1 cellular context compared by ENCODE assay signal in the genomic region with DNA sequence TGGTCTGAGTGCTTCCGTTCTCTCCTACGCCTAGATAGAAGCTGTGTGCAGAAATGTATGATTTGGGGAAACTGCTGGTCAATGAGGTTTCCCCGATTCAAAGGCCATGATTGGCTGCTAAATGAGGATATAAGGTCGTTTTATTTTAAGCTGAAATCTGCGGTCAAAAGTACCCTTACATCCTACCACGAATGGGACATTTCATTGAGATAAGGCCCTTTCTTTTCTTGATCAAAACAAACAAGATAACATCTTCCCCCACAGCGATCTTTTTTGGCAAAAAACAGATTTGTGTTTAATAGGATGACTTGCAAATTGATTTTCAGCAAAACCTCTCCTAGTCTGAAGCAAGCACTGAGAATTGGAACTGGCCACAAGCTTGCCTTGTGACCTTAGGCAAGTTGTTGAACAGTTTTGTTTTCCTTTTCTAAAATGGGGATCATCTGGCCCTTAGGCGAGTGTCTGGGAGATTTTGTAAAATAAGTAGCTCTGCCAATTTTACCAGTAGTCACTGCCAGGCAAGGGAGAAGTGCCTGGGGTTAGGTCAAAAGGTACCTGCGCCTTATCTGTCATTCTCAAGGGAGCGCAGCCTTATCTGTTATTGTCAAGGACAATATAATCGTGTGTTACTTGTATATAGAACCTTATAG.
TF ChIP-seq lines count a peak whose summit lies in the region.

No MANE protein-coding gene starts in this region.

TF ChIP-seq in WTC11, 78 proteins besides CTCF, POLR2A, EP300 and RAD21 (continued from another document):
- no peak for TF ChIP-seq ARID4B (CRISPR knock-in tag; IDR thresholded peaks at IDR 0.05; ENCODE audit: borderline replicate concordance)
- no peak for TF ChIP-seq ZNF263 (CRISPR knock-in tag; IDR thresholded peaks at IDR 0.05; ENCODE audit: low read depth)
- TF ChIP-seq, protein P1, sequence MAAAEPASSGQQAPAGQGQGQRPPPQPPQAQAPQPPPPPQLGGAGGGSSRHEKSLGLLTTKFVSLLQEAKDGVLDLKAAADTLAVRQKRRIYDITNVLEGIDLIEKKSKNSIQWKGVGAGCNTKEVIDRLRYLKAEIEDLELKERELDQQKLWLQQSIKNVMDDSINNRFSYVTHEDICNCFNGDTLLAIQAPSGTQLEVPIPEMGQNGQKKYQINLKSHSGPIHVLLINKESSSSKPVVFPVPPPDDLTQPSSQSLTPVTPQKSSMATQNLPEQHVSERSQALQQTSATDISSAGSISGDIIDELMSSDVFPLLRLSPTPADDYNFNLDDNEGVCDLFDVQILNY (CRISPR knock-in tag; IDR thresholded peaks at IDR 0.05): no peak
- no peak for TF ChIP-seq NFYB (CRISPR knock-in tag; conservative IDR thresholded peaks at IDR 0.05; ENCODE audit: low read depth)
- no peak for TF ChIP-seq ZNF425 (CRISPR knock-in tag; conservative IDR thresholded peaks at IDR 0.05)
- TF ChIP-seq USF1 (CRISPR knock-in tag; IDR thresholded peaks at IDR 0.05): no peak
- TF ChIP-seq ZNF416 (CRISPR knock-in tag; IDR thresholded peaks at IDR 0.05): no peak
- TF ChIP-seq ATF1 (CRISPR knock-in tag; IDR thresholded peaks at IDR 0.05): no peak
